3 cellular contexts compared by ENCODE assay signal in genomic region chr20:25071722-25072121, GRCh38.
TF ChIP-seq lines count a peak whose summit lies in the region.

No MANE protein-coding gene starts in this region.

TF ChIP-seq in A549, 52 proteins besides CTCF, POLR2A, EP300 and RAD21:
- no peak for TF ChIP-seq HOXA7 (CRISPR knock-in tag; IDR thresholded peaks at IDR 0.05)
- peak in 1 of 2 experiments; percentile 34; a peak in 2 of 4 replicates for TF ChIP-seq CEBPB (IDR thresholded peaks at IDR 0.05)

TF ChIP-seq in HEK293, 187 proteins besides CTCF, POLR2A, EP300 and RAD21:
- TF ChIP-seq ZNF140 (tag by site-specific recombination; IDR thresholded peaks at IDR 0.05) (no peak), GLIS2 (tag by site-specific recombination; IDR thresholded peaks at IDR 0.05) (0 out of 2 replicates have a peak, but pooled peaks have one; percentile 48), GLIS1 (tag by site-specific recombination; IDR thresholded peaks at IDR 0.05) (peak; percentile 95), ZIC2 (tag by site-specific recombination; IDR thresholded peaks at IDR 0.05) (peak; percentile 85), ZNF600 (tag by site-specific recombination; IDR thresholded peaks at IDR 0.05) (0 out of 2 replicates have a peak, but pooled peaks have one; percentile 17), PRDM1 (tag by site-specific recombination; IDR thresholded peaks at IDR 0.05) (peak; percentile 15; the same call in 1 of the 2 replicates)

TF ChIP-seq in H1, 55 proteins besides CTCF, POLR2A, EP300 and RAD21:
- TF ChIP-seq RXRA (IDR thresholded peaks at IDR 0.05; ENCODE audit: insufficient read depth, low read depth, low read length) (peak; percentile 79; the same call in 1 of the 2 replicates), SP2 (IDR thresholded peaks at IDR 0.05; ENCODE audit: low read length) (no peak), TEAD4 (IDR thresholded peaks at IDR 0.05; ENCODE audit: low read depth, low read length) (peak; percentile 35; the same call in 1 of the 2 replicates), CEBPB (IDR thresholded peaks at IDR 0.05; ENCODE audit: low read depth, low read length) (peak; percentile 12; the same call in 1 of the 2 replicates), MAFK (IDR thresholded peaks at IDR 0.05; ENCODE audit: low read depth, low read length) (peak; percentile 54; the same call in 1 of the 2 replicates), BACH1 (IDR thresholded peaks at IDR 0.05; ENCODE audit: low read length) (peak; percentile 49; the same call in 1 of the 2 replicates), NANOG (IDR thresholded peaks at IDR 0.05; ENCODE audit: insufficient read depth, low read depth, low read length, poor library complexity, severe bottlenecking) (peak; percentile 89), EGR1 (IDR thresholded peaks at IDR 0.05; ENCODE audit: borderline replicate concordance, low read depth, low read length) (no peak)
